ENCODE assay signal across 3 cellular contexts in the genomic region with DNA sequence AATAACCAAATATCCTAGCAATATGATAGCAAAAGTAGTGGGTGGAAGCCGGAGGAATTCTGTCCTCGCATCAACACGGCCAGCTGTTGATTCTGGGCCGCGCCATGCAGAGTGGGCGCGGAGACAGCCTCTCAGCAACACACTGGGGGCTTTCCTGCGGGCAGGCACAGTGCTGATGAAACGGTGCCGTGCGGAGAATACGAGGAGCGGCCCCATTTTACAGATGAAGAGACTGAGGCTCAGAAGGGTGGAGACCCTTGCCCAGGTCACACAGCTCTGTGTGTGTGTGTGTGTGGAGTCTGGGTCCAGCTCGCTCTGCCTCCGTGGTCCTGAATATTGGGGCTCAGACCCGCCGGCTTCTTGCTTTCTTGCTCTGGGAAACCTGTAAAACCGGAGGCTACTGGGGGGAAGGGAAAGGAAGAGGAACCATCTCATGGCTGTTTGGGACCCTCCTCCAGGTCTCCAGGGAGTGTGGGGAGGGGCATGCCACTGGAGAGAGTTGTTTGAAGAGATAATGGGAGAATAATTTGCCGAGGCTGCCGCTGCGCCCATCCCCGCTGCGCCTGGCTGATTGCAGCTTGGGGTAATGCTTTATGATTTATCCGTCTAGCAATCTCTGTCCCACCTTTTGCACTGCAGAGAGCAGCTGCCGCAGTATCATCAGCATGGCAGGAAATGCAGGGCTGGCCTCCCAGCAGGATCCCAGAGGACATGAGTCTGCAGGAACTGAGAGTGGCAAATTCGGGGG.
TF ChIP-seq lines count a peak whose summit lies in the region.

No MANE protein-coding gene starts in this region.

TF ChIP-seq in SK-N-SH, 30 proteins besides CTCF, POLR2A, EP300 and RAD21 (continues in another document):
- TF ChIP-seq, protein P1, sequence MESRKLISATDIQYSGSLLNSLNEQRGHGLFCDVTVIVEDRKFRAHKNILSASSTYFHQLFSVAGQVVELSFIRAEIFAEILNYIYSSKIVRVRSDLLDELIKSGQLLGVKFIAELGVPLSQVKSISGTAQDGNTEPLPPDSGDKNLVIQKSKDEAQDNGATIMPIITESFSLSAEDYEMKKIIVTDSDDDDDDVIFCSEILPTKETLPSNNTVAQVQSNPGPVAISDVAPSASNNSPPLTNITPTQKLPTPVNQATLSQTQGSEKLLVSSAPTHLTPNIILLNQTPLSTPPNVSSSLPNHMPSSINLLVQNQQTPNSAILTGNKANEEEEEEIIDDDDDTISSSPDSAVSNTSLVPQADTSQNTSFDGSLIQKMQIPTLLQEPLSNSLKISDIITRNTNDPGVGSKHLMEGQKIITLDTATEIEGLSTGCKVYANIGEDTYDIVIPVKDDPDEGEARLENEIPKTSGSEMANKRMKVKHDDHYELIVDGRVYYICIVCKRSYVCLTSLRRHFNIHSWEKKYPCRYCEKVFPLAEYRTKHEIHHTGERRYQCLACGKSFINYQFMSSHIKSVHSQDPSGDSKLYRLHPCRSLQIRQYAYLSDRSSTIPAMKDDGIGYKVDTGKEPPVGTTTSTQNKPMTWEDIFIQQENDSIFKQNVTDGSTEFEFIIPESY (IDR thresholded peaks at IDR 0.05; ENCODE audit: borderline replicate concordance, low read depth) = no peak
- TF ChIP-seq TEAD4 (IDR thresholded peaks at IDR 0.05; ENCODE audit: borderline replicate concordance, insufficient read depth) (no peak), YY1 (IDR thresholded peaks at IDR 0.05; ENCODE audit: low read depth) (no peak), RCOR1 (IDR thresholded peaks at IDR 0.05; ENCODE audit: low read length) (peak; percentile 42; the same call in 1 of the 2 replicates), MEF2A (IDR thresholded peaks at IDR 0.05; ENCODE audit: borderline replicate concordance, low read depth) (no peak), GABPA (IDR thresholded peaks at IDR 0.05; ENCODE audit: low read depth) (no peak), NFIC (IDR thresholded peaks at IDR 0.05; ENCODE audit: borderline replicate concordance) (no peak), TAF1 (IDR thresholded peaks at IDR 0.05; ENCODE audit: borderline replicate concordance, low read depth, low read length) (no peak), PBX3 (IDR thresholded peaks at IDR 0.05) (no peak), SIN3A (IDR thresholded peaks at IDR 0.05; ENCODE audit: borderline replicate concordance, low read depth, low read length) (no peak), MAX (IDR thresholded peaks at IDR 0.05; ENCODE audit: low read depth) (no peak), TCF12 (IDR thresholded peaks at IDR 0.05) (no peak), USF2 (IDR thresholded peaks at IDR 0.05; ENCODE audit: borderline replicate concordance, low read depth, low read length) (no peak), CHD2 (IDR thresholded peaks at IDR 0.05; ENCODE audit: low read length, partially characterized antibody) (peak; percentile 21)
- TF ChIP-seq, protein P2, sequence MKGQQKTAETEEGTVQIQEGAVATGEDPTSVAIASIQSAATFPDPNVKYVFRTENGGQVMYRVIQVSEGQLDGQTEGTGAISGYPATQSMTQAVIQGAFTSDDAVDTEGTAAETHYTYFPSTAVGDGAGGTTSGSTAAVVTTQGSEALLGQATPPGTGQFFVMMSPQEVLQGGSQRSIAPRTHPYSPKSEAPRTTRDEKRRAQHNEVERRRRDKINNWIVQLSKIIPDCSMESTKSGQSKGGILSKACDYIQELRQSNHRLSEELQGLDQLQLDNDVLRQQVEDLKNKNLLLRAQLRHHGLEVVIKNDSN (IDR thresholded peaks at IDR 0.05; ENCODE audit: borderline replicate concordance, low read depth) = no peak

TF ChIP-seq in SK-N-SH treated with all-trans-retinoic acid at 6 μM for 48 hours, 23 proteins besides CTCF, POLR2A, EP300 and RAD21:
- no peak for TF ChIP-seq CSRNP3 (CRISPR knock-in tag; IDR thresholded peaks at IDR 0.05)
- no peak for TF ChIP-seq TCF4 (CRISPR knock-in tag; IDR thresholded peaks at IDR 0.05; ENCODE audit: borderline replicate concordance)
- no peak for TF ChIP-seq ARNTL (CRISPR knock-in tag; IDR thresholded peaks at IDR 0.05; ENCODE audit: borderline replicate concordance, low read depth)
- no peak for TF ChIP-seq RARB (CRISPR knock-in tag; IDR thresholded peaks at IDR 0.05)
- no peak for TF ChIP-seq ZNF565 (CRISPR knock-in tag; conservative IDR thresholded peaks at IDR 0.05; ENCODE audit: low read depth)
- TF ChIP-seq, protein P3, sequence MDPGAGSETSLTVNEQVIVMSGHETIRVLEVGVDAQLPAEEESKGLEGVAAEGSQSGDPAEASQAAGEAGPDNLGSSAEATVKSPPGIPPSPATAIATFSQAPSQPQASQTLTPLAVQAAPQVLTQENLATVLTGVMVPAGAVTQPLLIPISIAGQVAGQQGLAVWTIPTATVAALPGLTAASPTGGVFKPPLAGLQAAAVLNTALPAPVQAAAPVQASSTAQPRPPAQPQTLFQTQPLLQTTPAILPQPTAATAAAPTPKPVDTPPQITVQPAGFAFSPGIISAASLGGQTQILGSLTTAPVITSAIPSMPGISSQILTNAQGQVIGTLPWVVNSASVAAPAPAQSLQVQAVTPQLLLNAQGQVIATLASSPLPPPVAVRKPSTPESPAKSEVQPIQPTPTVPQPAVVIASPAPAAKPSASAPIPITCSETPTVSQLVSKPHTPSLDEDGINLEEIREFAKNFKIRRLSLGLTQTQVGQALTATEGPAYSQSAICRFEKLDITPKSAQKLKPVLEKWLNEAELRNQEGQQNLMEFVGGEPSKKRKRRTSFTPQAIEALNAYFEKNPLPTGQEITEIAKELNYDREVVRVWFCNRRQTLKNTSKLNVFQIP (CRISPR knock-in tag; IDR thresholded peaks at IDR 0.05; ENCODE audit: borderline replicate concordance, low read depth) = no peak
- TF ChIP-seq SNAI2 (CRISPR knock-in tag; IDR thresholded peaks at IDR 0.05) = no peak
- no peak for TF ChIP-seq CREB5 (CRISPR knock-in tag; IDR thresholded peaks at IDR 0.05; ENCODE audit: low read depth)
- TF ChIP-seq GLIS3 (CRISPR knock-in tag; IDR thresholded peaks at IDR 0.05) = no peak

TF ChIP-seq in WTC11, 78 proteins besides CTCF, POLR2A, EP300 and RAD21 (continued from another document):
- TF ChIP-seq, protein P4, sequence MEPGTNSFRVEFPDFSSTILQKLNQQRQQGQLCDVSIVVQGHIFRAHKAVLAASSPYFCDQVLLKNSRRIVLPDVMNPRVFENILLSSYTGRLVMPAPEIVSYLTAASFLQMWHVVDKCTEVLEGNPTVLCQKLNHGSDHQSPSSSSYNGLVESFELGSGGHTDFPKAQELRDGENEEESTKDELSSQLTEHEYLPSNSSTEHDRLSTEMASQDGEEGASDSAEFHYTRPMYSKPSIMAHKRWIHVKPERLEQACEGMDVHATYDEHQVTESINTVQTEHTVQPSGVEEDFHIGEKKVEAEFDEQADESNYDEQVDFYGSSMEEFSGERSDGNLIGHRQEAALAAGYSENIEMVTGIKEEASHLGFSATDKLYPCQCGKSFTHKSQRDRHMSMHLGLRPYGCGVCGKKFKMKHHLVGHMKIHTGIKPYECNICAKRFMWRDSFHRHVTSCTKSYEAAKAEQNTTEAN (CRISPR knock-in tag; IDR thresholded peaks at IDR 0.05) = no peak
- TF ChIP-seq FOXJ3 (CRISPR knock-in tag; IDR thresholded peaks at IDR 0.05; ENCODE audit: borderline replicate concordance) (no peak), PRDM15 (CRISPR knock-in tag; IDR thresholded peaks at IDR 0.05) (no peak), ZNF263 (CRISPR knock-in tag; IDR thresholded peaks at IDR 0.05; ENCODE audit: low read depth) (no peak), USF2 (CRISPR knock-in tag; IDR thresholded peaks at IDR 0.05) (no peak)
- TF ChIP-seq, protein P5, sequence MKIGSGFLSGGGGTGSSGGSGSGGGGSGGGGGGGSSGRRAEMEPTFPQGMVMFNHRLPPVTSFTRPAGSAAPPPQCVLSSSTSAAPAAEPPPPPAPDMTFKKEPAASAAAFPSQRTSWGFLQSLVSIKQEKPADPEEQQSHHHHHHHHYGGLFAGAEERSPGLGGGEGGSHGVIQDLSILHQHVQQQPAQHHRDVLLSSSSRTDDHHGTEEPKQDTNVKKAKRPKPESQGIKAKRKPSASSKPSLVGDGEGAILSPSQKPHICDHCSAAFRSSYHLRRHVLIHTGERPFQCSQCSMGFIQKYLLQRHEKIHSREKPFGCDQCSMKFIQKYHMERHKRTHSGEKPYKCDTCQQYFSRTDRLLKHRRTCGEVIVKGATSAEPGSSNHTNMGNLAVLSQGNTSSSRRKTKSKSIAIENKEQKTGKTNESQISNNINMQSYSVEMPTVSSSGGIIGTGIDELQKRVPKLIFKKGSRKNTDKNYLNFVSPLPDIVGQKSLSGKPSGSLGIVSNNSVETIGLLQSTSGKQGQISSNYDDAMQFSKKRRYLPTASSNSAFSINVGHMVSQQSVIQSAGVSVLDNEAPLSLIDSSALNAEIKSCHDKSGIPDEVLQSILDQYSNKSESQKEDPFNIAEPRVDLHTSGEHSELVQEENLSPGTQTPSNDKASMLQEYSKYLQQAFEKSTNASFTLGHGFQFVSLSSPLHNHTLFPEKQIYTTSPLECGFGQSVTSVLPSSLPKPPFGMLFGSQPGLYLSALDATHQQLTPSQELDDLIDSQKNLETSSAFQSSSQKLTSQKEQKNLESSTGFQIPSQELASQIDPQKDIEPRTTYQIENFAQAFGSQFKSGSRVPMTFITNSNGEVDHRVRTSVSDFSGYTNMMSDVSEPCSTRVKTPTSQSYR (CRISPR knock-in tag; IDR thresholded peaks at IDR 0.05) = no peak
